In genomic region chr2:224507789-224508188, GRCh38 we compare ENCODE assay signal across 27 cellular contexts.
"Had no signal": no experiment of that assay in that cellular context is flagged by ENCODE, and none has a peak within 500 bp of the region (broad histone marks: within the 10 kb centered on the region; RNA-seq: fewer than 3 reads in every experiment).

No MANE protein-coding gene starts in this region.

- H3K4me3 Mint-ChIP-seq: dendritic cell treated with granulocyte-macrophage colony-stimulating factor and Interleukin-4, amounts not matched to agents 40 ng/mL and 50 ng/mL, for 4 days; effector memory CD8-positive, alpha-beta T cell; endodermal cell; immature natural killer cell; mesothelial cell of epicardium; naive B cell had no signal

- H3K4me1 Mint-ChIP-seq: mesothelial cell of epicardium had no signal

- DNase-seq: colonic mucosa; cortex of kidney; effector CD8-positive, alpha-beta T cell; effector memory CD8-positive, alpha-beta T cell; endodermal cell; erythroblast; esophagus squamous epithelium; foreskin fibroblast; foreskin melanocyte; heart left ventricle; hypothalamus; immature natural killer cell; left cardiac atrium; left lung; left ventricle myocardium superior; lower lobe of right lung; mesenchymal stem cell; mucosa of descending colon; naive B cell had no signal

- H3K27me3 ChIP-seq: colonic mucosa, esophagus squamous epithelium, gastroesophageal sphincter, heart left ventricle, hepatocyte, left lung had no signal

- H3K9me3 ChIP-seq: colonic mucosa, esophagus squamous epithelium, gastroesophageal sphincter, heart left ventricle, left lung, lower lobe of right lung, mucosa of descending colon had no signal

- H2AFZ ChIP-seq: hepatocyte had no signal

- H3K9me3 Mint-ChIP-seq: dendritic cell treated with granulocyte-macrophage colony-stimulating factor and Interleukin-4, amounts not matched to agents 40 ng/mL and 50 ng/mL, for 4 days; effector memory CD8-positive, alpha-beta T cell; endodermal cell; immature natural killer cell; mesothelial cell of epicardium; naive B cell had no signal

- ATAC-seq: effector memory CD8-positive, alpha-beta T cell; esophagus mucosa; gastroesophageal sphincter; heart left ventricle; left cardiac atrium; left lung; left ventricle myocardium superior; lower lobe of right lung; mucosa of descending colon had no signal

- H3K27me3 Mint-ChIP-seq: dendritic cell treated with granulocyte-macrophage colony-stimulating factor and Interleukin-4, amounts not matched to agents 40 ng/mL and 50 ng/mL, for 4 days; effector memory CD8-positive, alpha-beta T cell; naive B cell had no signal

- FAIRE-seq: endometrium, keratinocyte had no signal

- H3K27ac ChIP-seq: colonic mucosa, epithelial cell of prostate, esophagus squamous epithelium, gastroesophageal sphincter, heart left ventricle, hepatocyte, left lung, lower lobe of right lung had no signal

- H3K4me1 ChIP-seq: colonic mucosa, gastroesophageal sphincter, heart left ventricle, left lung, lower lobe of right lung had no signal

- H3K4me2 ChIP-seq: hepatocyte had no signal

- H3K27ac Mint-ChIP-seq: dendritic cell treated with granulocyte-macrophage colony-stimulating factor and Interleukin-4, amounts not matched to agents 40 ng/mL and 50 ng/mL, for 4 days; effector memory CD8-positive, alpha-beta T cell; endodermal cell; immature natural killer cell; mesothelial cell of epicardium; naive B cell had no signal

- H3K4me3 ChIP-seq: colonic mucosa, esophagus squamous epithelium, gastroesophageal sphincter, heart left ventricle, hepatocyte, left lung, lower lobe of right lung, mucosa of descending colon had no signal
